Comparison of ENCODE assay signal across 8 cellular contexts in genomic region chr6:16316741-16317251, GRCh38.
DNase-seq lines count a peak whose midpoint lies in the region; ATAC-seq and TF ChIP-seq lines count a peak whose summit lies in the region.

No MANE protein-coding gene starts in this region.

- no peak overlapping the region for H3K27ac ChIP-seq in Panc1 (ENCODE audit: low read length)

- no peaks in the 10 kb centered on the region for H3K9me3 Mint-ChIP-seq in chondrocyte (ENCODE audit: low read depth)
- H3K9me3 Mint-ChIP-seq in natural killer cell treated with Interleukin-12 subunit alpha and Interleukin-12 subunit beta and Interleukin-15 and Interleukin-18, amount 100 ng/mL, for 72 hours: no peaks in the 10 kb centered on the region

- in situ Hi-C loops in HAP-1 (cut with MboI; ENCODE audit: low sequenced_read_pairs): no loop called here
- in situ Hi-C loops in Panc1 (cut with HindIII; ENCODE audit: low pct_unique_long_range_greater_than_20kb, low sequenced_read_pairs): no loop called here

- no TSS peak for BruUV-seq in Panc1 (replicated peaks; lab: Mats Ljungman, UMichigan)

- H3K9me3 ChIP-seq in HAP-1: no peaks in the 10 kb centered on the region
- no peaks in the 10 kb centered on the region for H3K9me3 ChIP-seq in Panc1 (ENCODE audit: control insufficient read depth, insufficient read depth, low read depth, low read length)

- DNase-seq in CMK (ENCODE audit: low read depth) (peak; percentile 11), HAP-1 (ENCODE audit: low spot score in 2 of 2) (peak; percentile 72 to 77), Panc1 (ENCODE audit: low read depth, low spot score) (no peak), chondrocyte (ENCODE audit: low spot score) (no peak)
- no peak for DNase-seq in natural killer cell treated with Interleukin-12 subunit alpha and Interleukin-12 subunit beta and Interleukin-15 and Interleukin-18, amount 100 ng/mL, for 72 hours (ENCODE audit: low spot score)

- no peaks in the 10 kb centered on the region for H3K27me3 Mint-ChIP-seq in chondrocyte (ENCODE audit: low read depth)
- no peaks in the 10 kb centered on the region for H3K27me3 Mint-ChIP-seq in natural killer cell treated with Interleukin-12 subunit alpha and Interleukin-12 subunit beta and Interleukin-15 and Interleukin-18, amount 100 ng/mL, for 72 hours

- ATAC-seq in Panc1: no peak
- no peak for ATAC-seq in natural killer cell treated with Interleukin-12 subunit alpha and Interleukin-12 subunit beta and Interleukin-15 and Interleukin-18, amount 100 ng/mL, for 72 hours
- no peak for ATAC-seq in HG03378 (IDR thresholded peaks at IDR 0.05; ENCODE audit: unreplicated experiment)
- ATAC-seq in HG03571 (IDR thresholded peaks at IDR 0.05; ENCODE audit: unreplicated experiment): no peak
- no peak for ATAC-seq in HG02852 (IDR thresholded peaks at IDR 0.05; ENCODE audit: unreplicated experiment)

- H3K4me1 ChIP-seq in HAP-1: peaks cover 20% of the 10 kb centered on the region
- peaks cover 4% of the 10 kb centered on the region for H3K4me1 ChIP-seq in Panc1 (ENCODE audit: control insufficient read depth, insufficient read depth, low read length)

- no peaks in the 10 kb centered on the region for H3K27me3 ChIP-seq in HAP-1 (ENCODE audit: low read depth)
- no peaks in the 10 kb centered on the region for H3K27me3 ChIP-seq in Panc1 (ENCODE audit: control insufficient read depth, insufficient read depth, low read length)

- CTCF ChIA-PET in Panc1 (lab: Charles Lee): interaction anchor here (0.7 kb wide), 2 partner anchors 59 to 393 kb away, joined by 3 read pairs; no protein-coding TSS in a partner anchor

- H3K27ac Mint-ChIP-seq in chondrocyte (ENCODE audit: unreplicated experiment): peak overlapping the region; percentile 59
- peak overlapping the region; percentile 80 to 93 for H3K27ac Mint-ChIP-seq in natural killer cell treated with Interleukin-12 subunit alpha and Interleukin-12 subunit beta and Interleukin-15 and Interleukin-18, amount 100 ng/mL, for 72 hours

- peaks cover 2% of the 10 kb centered on the region for H3K36me3 Mint-ChIP-seq in chondrocyte (ENCODE audit: low read depth)
- H3K36me3 Mint-ChIP-seq in natural killer cell treated with Interleukin-12 subunit alpha and Interleukin-12 subunit beta and Interleukin-15 and Interleukin-18, amount 100 ng/mL, for 72 hours: no peaks in the 10 kb centered on the region

- H3K4me1 Mint-ChIP-seq in chondrocyte (ENCODE audit: low read depth): peaks cover 50% of the 10 kb centered on the region
- peaks cover 42 to 46% of the 10 kb centered on the region in 2 donors for H3K4me1 Mint-ChIP-seq in natural killer cell treated with Interleukin-12 subunit alpha and Interleukin-12 subunit beta and Interleukin-15 and Interleukin-18, amount 100 ng/mL, for 72 hours (ENCODE audit: low read depth in 2 of 2)

- H3K36me3 ChIP-seq in HAP-1 (replicated peaks) (no peaks in the 10 kb centered on the region), Panc1 (ENCODE audit: control insufficient read depth, insufficient read depth, low read length) (no peaks in the 10 kb centered on the region)

- intact Hi-C loops in Panc1 (cut with micrococcal nuclease; ENCODE audit: unreplicated experiment): no loop called here

- H3K4me3 ChIP-seq in HAP-1: no peak overlapping the region
- no peak overlapping the region for H3K4me3 ChIP-seq in Panc1 (ENCODE audit: low read depth in 2 of 2, low read length in 2 of 2)

- H3K4me3 Mint-ChIP-seq in chondrocyte (ENCODE audit: unreplicated experiment): no peak overlapping the region
- H3K4me3 Mint-ChIP-seq in natural killer cell treated with Interleukin-12 subunit alpha and Interleukin-12 subunit beta and Interleukin-15 and Interleukin-18, amount 100 ng/mL, for 72 hours: no peak overlapping the region

- peak; percentile 89 for TF ChIP-seq CTCF in Panc1 (IDR thresholded peaks at IDR 0.05)
- TF ChIP-seq CTCF in chondrocyte (IDR thresholded peaks at IDR 0.05): peak; percentile 88

- POLR2A ChIA-PET in Panc1 (lab: Charles Lee): no interaction called here

Comparison
In these comparisons a context has a peak if more than half of its experiments do, and no peak if none do; other contexts are left out.
1. DNase-seq: peak in CMK (single experiment) and HAP-1 (2 of 2); none in Panc1 (single experiment), chondrocyte (single experiment) and natural killer cell treated with Interleukin-12 subunit alpha and Interleukin-12 subunit beta and Interleukin-15 and Interleukin-18, amount 100 ng/mL, for 72 hours (single experiment).